In the genomic region with DNA sequence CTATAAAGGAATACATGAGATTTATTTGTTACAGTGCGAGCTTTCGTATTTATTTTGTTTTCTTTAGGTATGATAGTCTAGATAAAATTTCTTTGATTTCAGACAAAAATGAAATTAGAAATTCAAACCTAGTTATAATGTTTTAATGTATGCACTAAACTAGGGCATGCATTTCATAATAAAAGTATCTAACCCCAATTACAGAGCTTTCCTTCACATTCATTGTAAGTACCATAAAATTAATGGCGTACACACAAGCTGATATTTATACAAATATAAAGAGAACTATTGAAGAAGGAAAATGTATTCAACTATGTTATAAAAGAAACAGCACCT, we compare ENCODE assay signal across 13 cellular contexts.
A peak's percentile ranks its signal among the peaks of the same experiment; 100 is the strongest.
DNase-seq lines count a peak whose midpoint lies in the region; ATAC-seq and TF ChIP-seq lines count a peak whose summit lies in the region.
"Had no signal": no experiment of that assay in that cellular context is flagged by ENCODE, and none has a peak within 500 bp of the region (broad histone marks: within the 10 kb centered on the region; RNA-seq: fewer than 3 reads in every experiment).

No MANE protein-coding gene starts in this region.

- H3K4me1 ChIP-seq in SK-N-SH (ENCODE audit: control insufficient read depth in 1 of 2, insufficient read depth in 2 of 2, low read depth in 1 of 2, low read length in 1 of 2), result peaks cover 0 to 2% of the 10 kb centered on the region in 2 experiments; a peak in 1 of 4 replicates
- peaks cover 7% of the 10 kb centered on the region for H3K4me1 ChIP-seq in OCI-LY1 (ENCODE audit: insufficient read depth, low read length, severe bottlenecking)
- no peaks in the 10 kb centered on the region for H3K4me1 ChIP-seq in BE2C

- H3K79me2 ChIP-seq in SK-N-SH (ENCODE audit: insufficient read depth) (no peaks in the 10 kb centered on the region), OCI-LY1 (ENCODE audit: insufficient read depth, low read length) (no peaks in the 10 kb centered on the region)

- CTCF ChIA-PET in SK-N-SH (lab: Yijun Ruan, JAX), result interaction anchor here (0.6 to 7.4 kb wide), 53 partner anchors 8 to 1311 kb away, joined by 3 to 140 read pairs (median 4); no protein-coding TSS in a partner anchor

- TF ChIP-seq EP300 in SK-N-SH (IDR thresholded peaks at IDR 0.05; ENCODE audit: borderline replicate concordance in 1 of 2, low read depth in 1 of 2, low read length in 1 of 2), result no peak

- no peaks in the 10 kb centered on the region for H3F3A ChIP-seq in SK-N-SH (replicated peaks; ENCODE audit: insufficient read depth)
- no peaks in the 10 kb centered on the region for H3F3A ChIP-seq in OCI-LY1 (ENCODE audit: insufficient read depth, low read length)

- H3K36me3 ChIP-seq in SK-N-SH (replicated peaks in 1 of 2; ENCODE audit: control insufficient read depth in 1 of 2, insufficient read depth in 2 of 2, low read length in 1 of 2) (no peaks in the 10 kb centered on the region), OCI-LY1 (ENCODE audit: insufficient read depth, low read length) (no peaks in the 10 kb centered on the region), BE2C (no peaks in the 10 kb centered on the region)
- H3K36me3 ChIP-seq: WERI-Rb-1 had no signal

- H3K4me1 Mint-ChIP-seq in dendritic cell treated with granulocyte-macrophage colony-stimulating factor and Interleukin-4, amounts not matched to agents 40 ng/mL and 50 ng/mL, for 4 days (ENCODE audit: low read depth), result peaks cover 18% of the 10 kb centered on the region
- H3K4me1 Mint-ChIP-seq in osteocyte (ENCODE audit: unreplicated experiment), result peaks cover 8% of the 10 kb centered on the region
- peaks cover 28% of the 10 kb centered on the region for H3K4me1 Mint-ChIP-seq in nephron progenitor cell

- intact Hi-C loops in dendritic cell treated with granulocyte-macrophage colony-stimulating factor and Interleukin-4, amounts not matched to agents 40 ng/mL and 50 ng/mL, for 4 days (cut with micrococcal nuclease), result loop anchor here (1.0 kb wide), 1 partner anchor 747 kb away; no protein-coding TSS in a partner anchor

- WGBS in SK-N-SH (ENCODE audit: low lambda C conversion rate), result 27% methylated on average over 3 of the region's 3 CpGs

- peaks cover 9% of the 10 kb centered on the region for H3K27me3 Mint-ChIP-seq in dendritic cell treated with granulocyte-macrophage colony-stimulating factor and Interleukin-4, amounts not matched to agents 40 ng/mL and 50 ng/mL, for 4 days
- H3K27me3 Mint-ChIP-seq in osteocyte (ENCODE audit: unreplicated experiment), result no peaks in the 10 kb centered on the region
- H3K27me3 Mint-ChIP-seq in nephron progenitor cell (ENCODE audit: low read depth, poor library complexity), result peaks cover 8% of the 10 kb centered on the region

- H3K9me3 ChIP-seq in SK-N-SH, result no peaks in the 10 kb centered on the region
- H3K9me3 ChIP-seq in OCI-LY1 (ENCODE audit: low read length), result no peaks in the 10 kb centered on the region
- no peaks in the 10 kb centered on the region for H3K9me3 ChIP-seq in BE2C

- no peak for DNase-seq in SK-N-SH
- no peak for DNase-seq in osteocyte (ENCODE audit: extremely low spot score, unreplicated experiment)
- DNase-seq in nephron progenitor cell, result no peak
- DNase-seq in BE2C, result no peak
- DNase-seq: cerebellar nuclear complex, DMS79 treated with DMSO at 0.1 percent for 48 hours had no signal

- H3K9me3 Mint-ChIP-seq in dendritic cell treated with granulocyte-macrophage colony-stimulating factor and Interleukin-4, amounts not matched to agents 40 ng/mL and 50 ng/mL, for 4 days, result no peaks in the 10 kb centered on the region
- H3K9me3 Mint-ChIP-seq in osteocyte (ENCODE audit: unreplicated experiment) (no peaks in the 10 kb centered on the region), nephron progenitor cell (no peaks in the 10 kb centered on the region)
- H3K9me3 Mint-ChIP-seq: H9 had no signal

- POLR2A ChIA-PET in SK-N-SH (lab: Yijun Ruan, JAX), result no interaction called here

- H3K9ac ChIP-seq in SK-N-SH (no peak overlapping the region), OCI-LY1 (ENCODE audit: low read length) (no peak overlapping the region)

- peak overlapping the region; percentile 60 for H3K4me3 Mint-ChIP-seq in dendritic cell treated with granulocyte-macrophage colony-stimulating factor and Interleukin-4, amounts not matched to agents 40 ng/mL and 50 ng/mL, for 4 days
- H3K4me3 Mint-ChIP-seq in osteocyte (ENCODE audit: unreplicated experiment) (peak overlapping the region; percentile 49), nephron progenitor cell (no peak overlapping the region)

- H2AFZ ChIP-seq in SK-N-SH (ENCODE audit: low read depth) (peak overlapping the region; percentile 74), OCI-LY1 (ENCODE audit: low read length) (no peak overlapping the region)

- H3K4me2 ChIP-seq in SK-N-SH (peak overlapping the region; percentile 66), OCI-LY1 (ENCODE audit: low read length) (peak overlapping the region; percentile 70)

- H3K4me3 ChIP-seq in SK-N-SH (ENCODE audit: low read depth in 2 of 2, low read length in 1 of 2) (peak overlapping the region; percentile 13 to 35; a peak in 2 of 4 replicates), OCI-LY1 (ENCODE audit: low read depth, low read length, poor library complexity, severe bottlenecking) (no peak overlapping the region), BE2C (ENCODE audit: low read depth, low read length) (no peak overlapping the region)

- H3K27ac ChIP-seq in SK-N-SH (ENCODE audit: low read depth in 2 of 2, low read length in 1 of 2) (no peak overlapping the region), OCI-LY1 (ENCODE audit: low read depth, low read length, poor library complexity, severe bottlenecking) (no peak overlapping the region)
- H3K27ac ChIP-seq: WERI-Rb-1 had no signal

- no peaks in the 10 kb centered on the region for H3K9me2 ChIP-seq in SK-N-SH
- H3K9me2 ChIP-seq in OCI-LY1 (ENCODE audit: low read depth, low read length), result no peaks in the 10 kb centered on the region

- H4K20me1 ChIP-seq in SK-N-SH (ENCODE audit: insufficient read depth) (no peaks in the 10 kb centered on the region), OCI-LY1 (ENCODE audit: insufficient read depth, low read length) (no peaks in the 10 kb centered on the region)

- H3K36me3 Mint-ChIP-seq in dendritic cell treated with granulocyte-macrophage colony-stimulating factor and Interleukin-4, amounts not matched to agents 40 ng/mL and 50 ng/mL, for 4 days (ENCODE audit: low read depth), result no peaks in the 10 kb centered on the region
- H3K36me3 Mint-ChIP-seq in osteocyte (ENCODE audit: unreplicated experiment) (no peaks in the 10 kb centered on the region), nephron progenitor cell (ENCODE audit: low read depth) (no peaks in the 10 kb centered on the region)

- ATAC-seq in SK-N-SH treated with all-trans-retinoic acid at 6 μM for 48 hours (no peak), HG02763 (IDR thresholded peaks at IDR 0.05; ENCODE audit: unreplicated experiment) (no peak)

- H3K27ac Mint-ChIP-seq in dendritic cell treated with granulocyte-macrophage colony-stimulating factor and Interleukin-4, amounts not matched to agents 40 ng/mL and 50 ng/mL, for 4 days, result no peak overlapping the region
- H3K27ac Mint-ChIP-seq in osteocyte (ENCODE audit: unreplicated experiment) (no peak overlapping the region), nephron progenitor cell (no peak overlapping the region)
- H3K27ac Mint-ChIP-seq: H9, progenitor cell of endocrine pancreas had no signal

- no peak for TF ChIP-seq CTCF in SK-N-SH (IDR thresholded peaks at IDR 0.05)
- TF ChIP-seq CTCF in OCI-LY1 (IDR thresholded peaks at IDR 0.05; ENCODE audit: low read length), result no peak
- no peak for TF ChIP-seq CTCF in osteocyte (IDR thresholded peaks at IDR 0.05)
- TF ChIP-seq CTCF in nephron progenitor cell (IDR thresholded peaks at IDR 0.05), result no peak
- TF ChIP-seq CTCF in BE2C (IDR thresholded peaks at IDR 0.05; ENCODE audit: low read depth, low read length), result no peak

- no peaks in the 10 kb centered on the region for H3K27me3 ChIP-seq in SK-N-SH (ENCODE audit: insufficient read depth)
- H3K27me3 ChIP-seq in OCI-LY1 (ENCODE audit: insufficient read depth, low read length), result no peaks in the 10 kb centered on the region
- no peaks in the 10 kb centered on the region; the same call in 1 of the 2 replicates for H3K27me3 ChIP-seq in BE2C

- no peak for TF ChIP-seq RAD21 in SK-N-SH (IDR thresholded peaks at IDR 0.05; ENCODE audit: low read length)

TF ChIP-seq in SK-N-SH, 30 proteins besides CTCF, POLR2A, EP300 and RAD21 (continues in another document):
- no peak for TF ChIP-seq MAX (IDR thresholded peaks at IDR 0.05; ENCODE audit: low read depth)
- TF ChIP-seq GABPA (IDR thresholded peaks at IDR 0.05; ENCODE audit: low read depth), result no peak
- TF ChIP-seq FOXJ3 (CRISPR knock-in tag; IDR thresholded peaks at IDR 0.05), result no peak

TF ChIP-seq in SK-N-SH treated with all-trans-retinoic acid at 6 μM for 48 hours, 23 proteins besides CTCF, POLR2A, EP300 and RAD21 (continues in another document):
- TF ChIP-seq, protein P1, sequence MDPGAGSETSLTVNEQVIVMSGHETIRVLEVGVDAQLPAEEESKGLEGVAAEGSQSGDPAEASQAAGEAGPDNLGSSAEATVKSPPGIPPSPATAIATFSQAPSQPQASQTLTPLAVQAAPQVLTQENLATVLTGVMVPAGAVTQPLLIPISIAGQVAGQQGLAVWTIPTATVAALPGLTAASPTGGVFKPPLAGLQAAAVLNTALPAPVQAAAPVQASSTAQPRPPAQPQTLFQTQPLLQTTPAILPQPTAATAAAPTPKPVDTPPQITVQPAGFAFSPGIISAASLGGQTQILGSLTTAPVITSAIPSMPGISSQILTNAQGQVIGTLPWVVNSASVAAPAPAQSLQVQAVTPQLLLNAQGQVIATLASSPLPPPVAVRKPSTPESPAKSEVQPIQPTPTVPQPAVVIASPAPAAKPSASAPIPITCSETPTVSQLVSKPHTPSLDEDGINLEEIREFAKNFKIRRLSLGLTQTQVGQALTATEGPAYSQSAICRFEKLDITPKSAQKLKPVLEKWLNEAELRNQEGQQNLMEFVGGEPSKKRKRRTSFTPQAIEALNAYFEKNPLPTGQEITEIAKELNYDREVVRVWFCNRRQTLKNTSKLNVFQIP (CRISPR knock-in tag; IDR thresholded peaks at IDR 0.05; ENCODE audit: borderline replicate concordance, low read depth), result no peak
- no peak for TF ChIP-seq OSR1 (CRISPR knock-in tag; IDR thresholded peaks at IDR 0.05)

Comparison
In these comparisons a context has a peak if more than half of its experiments do, and no peak if none do; other contexts are left out.
1. H3K4me3 ChIP-seq: peak in SK-N-SH (2 of 2); none in OCI-LY1 (single experiment) and BE2C (single experiment).